In genomic region chr3:42549131-42549530, GRCh38 we compare ENCODE assay signal across 18 cellular contexts. TPM values are rescaled to one million over a fixed set of nuclear protein-coding genes. Genes with fewer than 3 reads are reported as not detected.
"Had no signal": no experiment of that assay in that cellular context is flagged by ENCODE, and none has a peak within 500 bp of the region (broad histone marks: within the 10 kb centered on the region; RNA-seq: fewer than 3 reads in every experiment).

No MANE protein-coding gene starts in this region.

- H3K9me3 Mint-ChIP-seq: effector memory CD8-positive, alpha-beta T cell; naive thymus-derived CD8-positive, alpha-beta T cell; stimulated activated naive CD8-positive, alpha-beta T cell treated with anti-CD3 and anti-CD28 coated beads, Interleukin-15, Interleukin-2, amounts not matched to agents 100 ng/mL and 50 ng/mL, for 24 hours had no signal

- ATAC-seq: effector memory CD8-positive, alpha-beta T cell; gastrocnemius medialis; heart right ventricle; naive thymus-derived CD8-positive, alpha-beta T cell had no signal

- H3K4me1 ChIP-seq: uterus had no signal

- H3K36me3 ChIP-seq: uterus had no signal

- H3K27ac ChIP-seq: epithelial cell of prostate, esophagus muscularis mucosa, gastrocnemius medialis, heart right ventricle, neutrophil, right atrium auricular region, tibial artery, uterus had no signal

- H3K27me3 Mint-ChIP-seq: effector memory CD8-positive, alpha-beta T cell; naive thymus-derived CD8-positive, alpha-beta T cell; stimulated activated naive CD8-positive, alpha-beta T cell treated with anti-CD3 and anti-CD28 coated beads, Interleukin-15, Interleukin-2, amounts not matched to agents 100 ng/mL and 50 ng/mL, for 24 hours had no signal

- H3K9me3 ChIP-seq: esophagus muscularis mucosa, gastrocnemius medialis, heart right ventricle, neutrophil, right atrium auricular region, tibial artery, upper lobe of left lung, uterus had no signal

- H3K27me3 ChIP-seq: esophagus muscularis mucosa, gastrocnemius medialis, heart right ventricle, neutrophil, right atrium auricular region, tibial artery, upper lobe of left lung, uterus had no signal

- H3K4me3 Mint-ChIP-seq: effector memory CD8-positive, alpha-beta T cell; naive thymus-derived CD8-positive, alpha-beta T cell; stimulated activated naive CD8-positive, alpha-beta T cell treated with anti-CD3 and anti-CD28 coated beads, Interleukin-15, Interleukin-2, amounts not matched to agents 100 ng/mL and 50 ng/mL, for 24 hours had no signal

- H3K4me3 ChIP-seq: esophagus muscularis mucosa, gastrocnemius medialis, heart right ventricle, right atrium auricular region, tibial artery, upper lobe of left lung, uterus had no signal

- DNase-seq: effector memory CD8-positive, alpha-beta T cell; gastrocnemius medialis; heart right ventricle; hypothalamus; kidney glomerular epithelial cell; mammary epithelial cell; naive thymus-derived CD8-positive, alpha-beta T cell; small intestine; stimulated activated CD4-positive, alpha-beta T cell treated with anti-CD3 and anti-CD28 coated beads, Interleukin-12 subunit alpha, Interleukin-12 subunit beta, amount 100 ng/mL, for 4 hours; tibial artery; upper lobe of left lung; uterus had no signal

- H3K27ac Mint-ChIP-seq: stimulated activated naive CD8-positive, alpha-beta T cell treated with anti-CD3 and anti-CD28 coated beads, Interleukin-15, Interleukin-2, amounts not matched to agents 100 ng/mL and 50 ng/mL, for 24 hours had no signal

RNA-seq across cellular contexts. Expression of gene VIPR1, which starts 46.7 kb away (rescaled TPM):
- total RNA-seq: fibroblast of villous mesenchyme had no signal
